8 cellular contexts compared by ENCODE assay signal in the genomic region with DNA sequence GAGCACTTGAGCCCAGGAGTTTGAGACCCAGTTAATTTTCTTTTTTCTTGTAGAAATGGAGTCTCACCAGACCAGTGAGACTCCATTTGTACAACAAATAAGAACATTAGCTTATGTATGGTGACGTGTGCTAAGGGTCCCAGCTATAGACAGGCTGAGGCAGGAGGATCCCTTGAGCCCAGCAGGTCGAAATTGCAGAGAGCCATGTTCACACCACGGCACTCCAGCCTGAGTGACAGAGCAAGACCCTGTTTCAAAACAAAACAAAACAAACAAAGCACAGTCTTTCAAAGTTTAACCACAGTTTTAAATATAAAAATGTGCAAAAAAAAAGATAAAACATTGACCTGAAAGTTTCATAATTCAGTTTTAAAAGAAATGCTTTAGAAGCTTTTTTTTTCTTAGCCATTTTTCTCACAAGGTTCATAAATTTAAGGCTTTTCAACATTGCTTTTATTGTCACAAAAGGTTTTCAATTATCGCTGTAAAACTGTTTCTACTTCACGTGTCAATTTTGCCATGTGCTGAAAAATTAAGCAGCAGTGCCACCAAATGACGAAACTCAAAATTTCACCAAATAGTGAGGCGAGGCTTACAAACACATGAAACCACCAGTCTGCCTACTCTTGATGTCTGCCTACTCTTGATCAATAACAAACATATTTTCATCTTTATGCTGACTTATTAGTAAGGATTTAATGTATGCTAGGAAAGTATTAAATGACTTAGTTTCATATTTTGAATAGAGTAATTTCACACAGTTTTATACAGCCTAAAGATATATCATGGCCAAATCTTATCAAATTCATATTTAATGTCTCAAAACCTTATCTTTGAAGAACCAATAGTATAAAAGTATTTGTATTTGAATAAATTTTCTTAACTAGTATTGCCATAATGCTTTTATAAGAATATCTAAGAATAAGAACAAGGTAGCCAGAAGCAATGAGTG.
A peak's percentile ranks its signal among the peaks of the same experiment; 100 is the strongest.
DNase-seq lines count a peak whose midpoint lies in the region; ATAC-seq, FAIRE-seq and TF ChIP-seq lines count a peak whose summit lies in the region.

No MANE protein-coding gene starts in this region.

- 21% methylated on average over 7 of the region's 7 CpGs for WGBS in liver

- intact Hi-C loops in upper lobe of right lung (cut with DNase I), result no loop called here

- ATAC-seq in GM19463 (IDR thresholded peaks at IDR 0.05; ENCODE audit: unreplicated experiment) (peak; percentile 70), upper lobe of right lung (peak; percentile 59)

- H3K9me3 ChIP-seq in liver (ENCODE audit: control insufficient read depth in 4 of 4, low read length in 3 of 4), result no peaks in the 10 kb centered on the region
- no peaks in the 10 kb centered on the region for H3K9me3 ChIP-seq in upper lobe of right lung

- DNase-seq in NCI-H2081 (lab: John Stamatoyannopoulos, UW) (peak; percentile 29 to 49), NCI-H2081 treated with DMSO at 0.1 percent for 48 hours (lab: John Stamatoyannopoulos, UW) (no peak), HS-27A (ENCODE audit: low read depth) (peak; percentile 30), RCC 7860 (ENCODE audit: low spot score) (no peak), cerebellar cortex (ENCODE audit: low spot score) (peak; percentile 56), upper lobe of right lung (no peak)

- TF ChIP-seq CTCF in liver (IDR thresholded peaks at IDR 0.05; ENCODE audit: low read depth, low read length, missing input control) (peak; percentile 57), upper lobe of right lung (IDR thresholded peaks at IDR 0.05) (peak; percentile 53)

- no peaks in the 10 kb centered on the region for H3K36me3 ChIP-seq in liver (ENCODE audit: control insufficient read depth in 4 of 4, insufficient read depth in 3 of 4, low read depth in 1 of 4, low read length in 3 of 4)
- H3K36me3 ChIP-seq in upper lobe of right lung, result no peaks in the 10 kb centered on the region

- H3K9ac ChIP-seq in liver (ENCODE audit: low read depth in 1 of 2, low read length in 2 of 2), result peak overlapping the region in 1 of 2 donors; percentile 56

- H3K4me3 ChIP-seq in liver (ENCODE audit: low read depth in 1 of 3, low read length in 3 of 3) (no peak overlapping the region), upper lobe of right lung (no peak overlapping the region)

- H3K27ac ChIP-seq in liver (ENCODE audit: low read depth in 1 of 2, low read length in 2 of 2) (no peak overlapping the region), upper lobe of right lung (no peak overlapping the region)

- peak; percentile 88 to 90 for TF ChIP-seq RAD21 in liver (IDR thresholded peaks at IDR 0.05)

- peak; percentile 74 for FAIRE-seq in RCC 7860 (lab: Jason Lieb, UNC)

- H3K4me1 ChIP-seq in liver (ENCODE audit: control insufficient read depth in 4 of 4, insufficient read depth in 4 of 4, low read length in 3 of 4) (peaks cover 0 to 5% (median 0%) of the 10 kb centered on the region in 4 donors), upper lobe of right lung (no peaks in the 10 kb centered on the region)

- no peaks in the 10 kb centered on the region for H3K27me3 ChIP-seq in liver (ENCODE audit: control insufficient read depth in 4 of 4, insufficient read depth in 4 of 4, low read length in 3 of 4)
- H3K27me3 ChIP-seq in upper lobe of right lung, result no peaks in the 10 kb centered on the region

TF ChIP-seq in liver, 16 proteins besides CTCF, POLR2A, EP300 and RAD21:
- no peak for TF ChIP-seq TAF1 (conservative IDR thresholded peaks at IDR 0.05)
- TF ChIP-seq YY1 (IDR thresholded peaks at IDR 0.05), result peak; percentile 15

Comparison
In these comparisons a context has a peak if more than half of its experiments do, and no peak if none do; other contexts are left out.
1. DNase-seq: peak in NCI-H2081 (2 of 2), HS-27A (single experiment) and cerebellar cortex (single experiment); none in NCI-H2081 treated with DMSO at 0.1 percent for 48 hours (single experiment), RCC 7860 (single experiment) and upper lobe of right lung (single experiment).